In the genomic region with DNA sequence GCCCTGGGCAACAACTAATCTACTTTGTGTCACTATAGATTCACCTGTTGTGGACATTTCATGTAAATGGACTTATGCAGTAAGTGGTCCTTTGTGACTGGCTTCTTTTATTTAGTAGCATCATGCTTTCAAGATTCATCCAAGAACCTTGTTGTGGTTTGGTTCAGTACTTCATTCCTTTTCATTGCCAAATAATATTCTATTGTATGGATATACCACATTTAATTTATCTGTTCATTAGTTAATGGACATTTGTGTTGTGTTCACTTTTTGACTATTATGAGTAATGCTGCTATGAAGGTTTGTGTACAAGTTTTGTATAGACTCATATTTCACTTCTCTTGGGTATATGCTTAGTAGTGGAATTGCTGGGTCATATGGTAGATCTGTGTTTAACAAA, we compare ENCODE assay signal across 24 cellular contexts. TPM values are rescaled to one million over a fixed set of nuclear protein-coding genes. Genes with fewer than 3 reads are reported as not detected.
DNase-seq lines count a peak whose midpoint lies in the region; ATAC-seq and TF ChIP-seq lines count a peak whose summit lies in the region.
"Had no signal": no experiment of that assay in that cellular context is flagged by ENCODE, and none has a peak within 500 bp of the region (broad histone marks: within the 10 kb centered on the region; RNA-seq: fewer than 3 reads in every experiment).

No MANE protein-coding gene starts in this region.

- H4K20me1 ChIP-seq in SK-N-SH (ENCODE audit: insufficient read depth): no peaks in the 10 kb centered on the region
- H4K20me1 ChIP-seq: BLaER1 had no signal

- no peak overlapping the region for H3K9ac ChIP-seq in SK-N-SH
- H3K9ac ChIP-seq: BLaER1 had no signal

- H3K36me3 ChIP-seq in SK-N-SH (replicated peaks in 1 of 2; ENCODE audit: control insufficient read depth in 1 of 2, insufficient read depth in 2 of 2, low read length in 1 of 2) (peaks cover 5 to 13% of the 10 kb centered on the region in 2 experiments), HEK293 (ENCODE audit: control insufficient read depth in 2 of 2, insufficient read depth in 1 of 2, low read length in 2 of 2) (peaks cover 0 to 7% of the 10 kb centered on the region in 2 experiments; a peak in 1 of 3 replicates), sigmoid colon (peaks cover 0 to 7% (median 2%) of the 10 kb centered on the region in 4 donors), right lobe of liver (peaks cover 0 to 6% (median 0%) of the 10 kb centered on the region in 4 donors)
- peaks cover 0 to 5% (median 0%) of the 10 kb centered on the region in 3 experiments for H3K36me3 ChIP-seq in naive thymus-derived CD4-positive, alpha-beta T cell (ENCODE audit: control insufficient read depth in 2 of 3, insufficient read depth in 3 of 3, low read length in 3 of 3)
- H3K36me3 ChIP-seq: BE2C had no signal

- H3K4me3 ChIP-seq in SK-N-SH (ENCODE audit: low read depth in 2 of 2, low read length in 1 of 2) (no peak overlapping the region), HEK293 (ENCODE audit: low read depth, low read length) (no peak overlapping the region), sigmoid colon (no peak overlapping the region), right lobe of liver (no peak overlapping the region)
- H3K4me3 ChIP-seq in naive thymus-derived CD4-positive, alpha-beta T cell (ENCODE audit: low read length): no peak overlapping the region
- H3K4me3 ChIP-seq: BLaER1, GM12878 had no signal

- ATAC-seq in SK-N-SH treated with all-trans-retinoic acid at 6 μM for 48 hours (no peak), right lobe of liver (no peak)
- no peak for ATAC-seq in naive thymus-derived CD4-positive, alpha-beta T cell
- ATAC-seq: CD8-positive, alpha-beta T cell; GM12878 had no signal

- H3K9me3 ChIP-seq in SK-N-SH: no peaks in the 10 kb centered on the region
- no peaks in the 10 kb centered on the region for H3K9me3 ChIP-seq in HEK293 (ENCODE audit: control insufficient read depth, insufficient read depth, low read depth, low read length)
- peaks cover 0 to 6% (median 0%) of the 10 kb centered on the region in 3 experiments for H3K9me3 ChIP-seq in naive thymus-derived CD4-positive, alpha-beta T cell (ENCODE audit: control insufficient read depth in 2 of 3, low read length in 3 of 3)
- no peaks in the 10 kb centered on the region for H3K9me3 ChIP-seq in sigmoid colon
- no peaks in the 10 kb centered on the region for H3K9me3 ChIP-seq in right lobe of liver
- H3K9me3 ChIP-seq: BE2C, Caco-2 had no signal

- peaks cover 0 to 19% (median 2%) of the 10 kb centered on the region in 11 donors for H3K9me3 Mint-ChIP-seq in naive thymus-derived CD4-positive, alpha-beta T cell

- no peak overlapping the region for H2AFZ ChIP-seq in SK-N-SH (ENCODE audit: low read depth)

- peak overlapping the region in 8 of 9 donors; percentile 0 to 96 (median 54) for H3K27ac Mint-ChIP-seq in naive thymus-derived CD4-positive, alpha-beta T cell
- H3K27ac Mint-ChIP-seq: CD14-positive monocyte; CD4-positive, CD25-positive, alpha-beta regulatory T cell; CD8-positive, alpha-beta T cell had no signal

- H3K27me3 Mint-ChIP-seq in naive thymus-derived CD4-positive, alpha-beta T cell: no peaks in the 10 kb centered on the region
- H3K27me3 Mint-ChIP-seq: CD4-positive, CD25-positive, alpha-beta regulatory T cell had no signal

- peaks cover 11 to 28% (median 24%) of the 10 kb centered on the region in 5 donors for H3K36me3 Mint-ChIP-seq in naive thymus-derived CD4-positive, alpha-beta T cell

- TF ChIP-seq EP300 in SK-N-SH (IDR thresholded peaks at IDR 0.05; ENCODE audit: borderline replicate concordance in 1 of 2, low read depth in 1 of 2, low read length in 1 of 2): no peak
- no peak for TF ChIP-seq EP300 in sigmoid colon (IDR thresholded peaks at IDR 0.05)

- H3K27me3 ChIP-seq in SK-N-SH (ENCODE audit: insufficient read depth) (no peaks in the 10 kb centered on the region), sigmoid colon (no peaks in the 10 kb centered on the region), right lobe of liver (no peaks in the 10 kb centered on the region)
- H3K27me3 ChIP-seq in naive thymus-derived CD4-positive, alpha-beta T cell (ENCODE audit: control insufficient read depth in 2 of 2, insufficient read depth in 2 of 2, low read length in 2 of 2): no peaks in the 10 kb centered on the region
- H3K27me3 ChIP-seq: BE2C, BLaER1 had no signal

- intact Hi-C loops in naive thymus-derived CD4-positive, alpha-beta T cell (cut with micrococcal nuclease): loop anchor here in 1 of 2 donors (5.0 kb wide), 1 partner anchor 42 kb away; no protein-coding TSS in a partner anchor
- intact Hi-C loops in sigmoid colon (cut with DNase I) (no loop called here), right lobe of liver (cut with DNase I) (no loop called here)

- peaks cover 7 to 12% of the 10 kb centered on the region in 2 experiments; a peak in 3 of 4 replicates for H3K4me1 ChIP-seq in SK-N-SH (ENCODE audit: control insufficient read depth in 1 of 2, insufficient read depth in 2 of 2, low read depth in 1 of 2, low read length in 1 of 2)
- H3K4me1 ChIP-seq in HEK293 (ENCODE audit: control insufficient read depth, insufficient read depth, low read length): peaks cover 2% of the 10 kb centered on the region; the same call in 1 of the 2 replicates
- peaks cover 6 to 26% of the 10 kb centered on the region in 2 donors for H3K4me1 ChIP-seq in naive thymus-derived CD4-positive, alpha-beta T cell (ENCODE audit: control insufficient read depth in 2 of 2, insufficient read depth in 2 of 2, low read length in 2 of 2)
- H3K4me1 ChIP-seq in sigmoid colon: peaks cover 0 to 27% (median 12%) of the 10 kb centered on the region in 4 donors
- no peaks in the 10 kb centered on the region for H3K4me1 ChIP-seq in right lobe of liver
- H3K4me1 ChIP-seq: Caco-2 had no signal

- no peak overlapping the region for H3K27ac ChIP-seq in SK-N-SH (ENCODE audit: low read depth in 2 of 2, low read length in 1 of 2)
- H3K27ac ChIP-seq in HEK293 (ENCODE audit: extremely low read depth, low read depth, low read length): no peak overlapping the region
- H3K27ac ChIP-seq in naive thymus-derived CD4-positive, alpha-beta T cell (ENCODE audit: low read depth, low read length): no peak overlapping the region
- H3K27ac ChIP-seq in sigmoid colon: no peak overlapping the region
- no peak overlapping the region for H3K27ac ChIP-seq in right lobe of liver
- H3K27ac ChIP-seq: 22Rv1, BLaER1 had no signal

- POLR2A ChIA-PET in SK-N-SH (lab: Yijun Ruan, JAX): no interaction called here
- POLR2A ChIA-PET in HEK293 (lab: Yijun Ruan, JAX): interaction anchor here (0.7 kb wide), 1 partner anchor 11 kb away, joined by 4 read pairs; no protein-coding TSS in a partner anchor
- POLR2A ChIA-PET in naive thymus-derived CD4-positive, alpha-beta T cell (lab: Charles Lee): interaction anchor here (0.7 to 1.0 kb wide), 2 partner anchors 28 to 40 kb away, joined by 3 to 4 read pairs; a partner anchor contains a TSS

- CTCF ChIA-PET in SK-N-SH (lab: Yijun Ruan, JAX) (interaction anchor here (0.6 to 2.1 kb wide), 2 partner anchors 15 to 41 kb away, joined by 3 to 7 read pairs; no protein-coding TSS in a partner anchor), HEK293 (lab: Yijun Ruan, JAX) (interaction anchor here (0.9 kb wide), 1 partner anchor 50 kb away, joined by 3 read pairs; no protein-coding TSS in a partner anchor)
- CTCF ChIA-PET in naive thymus-derived CD4-positive, alpha-beta T cell (lab: Charles Lee): no interaction called here

- H3K9me2 ChIP-seq in SK-N-SH: no peaks in the 10 kb centered on the region

- no peak for TF ChIP-seq POLR2A in sigmoid colon (IDR thresholded peaks at IDR 0.05)
- no peak for TF ChIP-seq POLR2A in right lobe of liver (IDR thresholded peaks at IDR 0.05)

- peaks cover 7% of the 10 kb centered on the region for H3F3A ChIP-seq in SK-N-SH (replicated peaks; ENCODE audit: insufficient read depth)

- no peak overlapping the region for H3K4me2 ChIP-seq in SK-N-SH
- H3K4me2 ChIP-seq: BLaER1 had no signal

- no peak overlapping the region for H3K4me3 Mint-ChIP-seq in naive thymus-derived CD4-positive, alpha-beta T cell
- H3K4me3 Mint-ChIP-seq: CD14-positive monocyte; CD4-positive, CD25-positive, alpha-beta regulatory T cell; CD8-positive, alpha-beta T cell had no signal

- peaks cover 22 to 74% (median 65%) of the 10 kb centered on the region in 7 donors for H3K4me1 Mint-ChIP-seq in naive thymus-derived CD4-positive, alpha-beta T cell

- peaks cover 26% of the 10 kb centered on the region; the same call in 1 of the 2 replicates for H3K79me2 ChIP-seq in SK-N-SH (ENCODE audit: insufficient read depth)

- no peak for DNase-seq in SK-N-SH
- no peak for DNase-seq in naive thymus-derived CD4-positive, alpha-beta T cell
- DNase-seq in sigmoid colon: no peak
- no peak for DNase-seq in right lobe of liver
- no peak for DNase-seq in SIG-M5 treated with dmso at 0.1 percent for 504 hours (lab: John Stamatoyannopoulos, UW; ENCODE audit: unreplicated experiment)
- DNase-seq: ACHN; BE2C; C1 segment of cervical spinal cord; Caco-2; CD4-positive, CD25-positive, alpha-beta regulatory T cell; CD8-positive, alpha-beta T cell; DMS 273 treated with DMSO at 0.1 percent for 48 hours; DMS153; DMS53; DMS79; DND-41; EL; GDM1 had no signal

- no peak for TF ChIP-seq RAD21 in SK-N-SH (IDR thresholded peaks at IDR 0.05; ENCODE audit: low read length)

- TF ChIP-seq CTCF in SK-N-SH (IDR thresholded peaks at IDR 0.05) (no peak), HEK293 (tag by site-specific recombination; IDR thresholded peaks at IDR 0.05) (no peak), sigmoid colon (IDR thresholded peaks at IDR 0.05) (no peak), right lobe of liver (IDR thresholded peaks at IDR 0.05) (no peak)

TF ChIP-seq in SK-N-SH treated with all-trans-retinoic acid at 6 μM for 48 hours, 23 proteins besides CTCF, POLR2A, EP300 and RAD21:
- TF ChIP-seq ISL1 (CRISPR knock-in tag; IDR thresholded peaks at IDR 0.05) (no peak), ZNF8 (CRISPR knock-in tag; IDR thresholded peaks at IDR 0.05) (peak; percentile 99)

TF ChIP-seq in SK-N-SH, 30 proteins besides CTCF, POLR2A, EP300 and RAD21:
- no peak for TF ChIP-seq RXRA (IDR thresholded peaks at IDR 0.05; ENCODE audit: borderline replicate concordance, low read depth)
- TF ChIP-seq NRF1 (IDR thresholded peaks at IDR 0.05; ENCODE audit: low read depth, low read length): no peak

TF ChIP-seq in HEK293, 187 proteins besides CTCF, POLR2A, EP300 and RAD21:
- peak; percentile 73 for TF ChIP-seq ZNF146 (tag by site-specific recombination; IDR thresholded peaks at IDR 0.05)
- no peak for TF ChIP-seq ZNF660 (tag by site-specific recombination; IDR thresholded peaks at IDR 0.05)

RNA-seq across cellular contexts. Expression of a gene that starts 27.8 kb away (rescaled TPM):
- 12.4 and 17.4 TPM in 2 replicates for polyA plus RNA-seq in SK-N-SH (2012; rRNA removed)
- 20.2 and 28.4 TPM in 2 replicates for polyA plus RNA-seq in SK-N-SH (2012; cell fraction: cytosol; rRNA removed)
- 4.7 and 7.0 TPM in 2 replicates for polyA plus RNA-seq in SK-N-SH (2012; cell fraction: nucleus; rRNA removed)
- total RNA-seq in naive thymus-derived CD4-positive, alpha-beta T cell: 10 to 100 TPM; 12.7 to 19.2 (median 14.2) TPM
- polyA plus RNA-seq in naive thymus-derived CD4-positive, alpha-beta T cell: 10 to 100 TPM; 28.9 to 33.9 TPM
- 10 to 100 TPM; 14.8 to 22.8 (median 19.0) TPM for total RNA-seq in sigmoid colon
- 10 to 100 TPM in 1 of 3 donors, 1 to 10 TPM in 2; 9.0 to 10.5 (median 9.7) TPM for polyA plus RNA-seq in sigmoid colon
- 10 to 100 TPM in 1 of 6 experiments, 1 to 10 TPM in 5; 5.9 to 10.9 (median 7.3) TPM for total RNA-seq in right lobe of liver
